Comparison of ENCODE assay signal across 16 cellular contexts in the genomic region with DNA sequence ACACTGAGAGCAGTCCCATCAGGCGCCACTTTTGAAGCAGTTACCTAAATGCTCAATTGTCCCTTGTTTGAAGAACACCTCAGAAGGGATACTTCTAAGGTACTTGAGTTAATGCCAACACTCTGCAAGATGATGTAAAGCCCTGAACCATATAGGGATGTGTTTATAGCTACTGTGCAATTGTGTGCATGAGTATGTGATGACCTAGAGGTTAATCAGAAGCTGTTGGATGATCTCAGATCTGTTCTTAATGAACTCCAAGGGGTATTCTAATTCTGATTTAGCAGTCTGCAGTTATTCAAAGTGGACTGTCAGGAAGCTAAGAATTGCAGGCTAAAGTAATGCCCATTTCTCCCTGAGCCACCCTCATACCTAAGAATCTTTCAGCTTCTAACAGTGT.
"Had no signal": no experiment of that assay in that cellular context is flagged by ENCODE, and none has a peak within 500 bp of the region (broad histone marks: within the 10 kb centered on the region; RNA-seq: fewer than 3 reads in every experiment).

No MANE protein-coding gene starts in this region.

- H3K4me3 ChIP-seq: esophagus squamous epithelium, gastroesophageal sphincter, left ventricle myocardium inferior, lower lobe of right lung, spleen had no signal

- H3K27me3 ChIP-seq: esophagus squamous epithelium, gastroesophageal sphincter, spleen had no signal

- DNase-seq: dermis blood vessel endothelial cell; esophagus squamous epithelium; glutamatergic neuron; islet precursor cell; left ventricle myocardium inferior; lower lobe of right lung; natural killer cell; posterior cingulate gyrus; spleen; stimulated activated CD4-positive, alpha-beta T cell treated with anti-CD3 and anti-CD28 coated beads, Interleukin-15, amount 100 ng/mL, for 24 hours; stimulated activated CD4-positive, alpha-beta T cell treated with anti-CD3 and anti-CD28 coated beads, Interleukin-1b, Interleukin-23, amount 100 ng/mL, for 48 hours; stimulated activated CD4-positive, alpha-beta T cell treated with anti-CD3 and anti-CD28 coated beads, Interleukin-4, amount 100 ng/mL, for 4 hours; stimulated activated naive CD4-positive, alpha-beta T cell; trophoblast cell had no signal

- H3K9me3 ChIP-seq: esophagus squamous epithelium, gastroesophageal sphincter, left ventricle myocardium inferior, lower lobe of right lung, spleen had no signal

- ATAC-seq: gastroesophageal sphincter, lower lobe of right lung, natural killer cell, sciatic nerve had no signal

- H3K27ac ChIP-seq: esophagus squamous epithelium, gastroesophageal sphincter, left ventricle myocardium inferior, lower lobe of right lung, spleen had no signal

- H3K4me1 ChIP-seq: esophagus squamous epithelium, spleen had no signal
